In the genomic region with DNA sequence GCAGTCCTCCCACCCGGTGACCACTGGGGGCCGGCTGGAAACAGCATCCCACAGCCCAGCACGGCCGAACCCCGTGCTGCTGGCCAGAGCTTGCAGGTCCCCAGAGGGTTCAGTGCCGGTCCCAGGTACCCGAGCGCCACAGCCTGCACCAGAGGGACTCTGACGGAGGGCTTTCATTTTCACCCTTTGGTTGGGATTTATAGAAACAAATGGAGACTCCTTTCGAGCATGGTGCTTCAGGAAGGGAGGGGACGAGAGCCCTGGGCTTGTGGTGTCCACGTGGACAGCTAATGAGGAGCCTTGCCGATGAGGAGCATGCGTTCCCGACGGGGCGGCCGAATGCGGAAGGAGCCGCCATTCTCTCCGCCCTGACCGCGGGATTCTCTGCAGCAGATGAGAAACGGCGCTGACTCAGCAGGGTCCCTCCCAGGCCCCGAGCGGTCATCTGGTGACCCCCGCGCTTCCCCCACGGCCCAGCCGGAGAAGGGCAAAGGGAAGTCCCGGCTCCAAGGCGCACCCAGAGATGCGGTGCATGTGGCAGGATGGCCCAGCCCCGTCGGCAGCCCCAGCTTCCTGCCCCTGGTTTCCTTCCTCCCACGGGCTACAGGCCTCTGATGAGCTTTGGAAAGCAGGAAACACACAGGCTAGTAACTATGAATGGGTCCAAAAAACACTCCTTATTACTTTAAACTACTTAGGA, we compare ENCODE assay signal across 2 cellular contexts.
TF ChIP-seq lines count a peak whose summit lies in the region.

No MANE protein-coding gene starts in this region.

TF ChIP-seq in liver, 16 proteins besides CTCF, POLR2A, EP300 and RAD21 (continued from another document):
- TF ChIP-seq, protein P1, sequence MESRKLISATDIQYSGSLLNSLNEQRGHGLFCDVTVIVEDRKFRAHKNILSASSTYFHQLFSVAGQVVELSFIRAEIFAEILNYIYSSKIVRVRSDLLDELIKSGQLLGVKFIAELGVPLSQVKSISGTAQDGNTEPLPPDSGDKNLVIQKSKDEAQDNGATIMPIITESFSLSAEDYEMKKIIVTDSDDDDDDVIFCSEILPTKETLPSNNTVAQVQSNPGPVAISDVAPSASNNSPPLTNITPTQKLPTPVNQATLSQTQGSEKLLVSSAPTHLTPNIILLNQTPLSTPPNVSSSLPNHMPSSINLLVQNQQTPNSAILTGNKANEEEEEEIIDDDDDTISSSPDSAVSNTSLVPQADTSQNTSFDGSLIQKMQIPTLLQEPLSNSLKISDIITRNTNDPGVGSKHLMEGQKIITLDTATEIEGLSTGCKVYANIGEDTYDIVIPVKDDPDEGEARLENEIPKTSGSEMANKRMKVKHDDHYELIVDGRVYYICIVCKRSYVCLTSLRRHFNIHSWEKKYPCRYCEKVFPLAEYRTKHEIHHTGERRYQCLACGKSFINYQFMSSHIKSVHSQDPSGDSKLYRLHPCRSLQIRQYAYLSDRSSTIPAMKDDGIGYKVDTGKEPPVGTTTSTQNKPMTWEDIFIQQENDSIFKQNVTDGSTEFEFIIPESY (IDR thresholded peaks at IDR 0.05) = no peak
- peak; percentile 26 for TF ChIP-seq SP1 (IDR thresholded peaks at IDR 0.05)
- TF ChIP-seq EGR1 (IDR thresholded peaks at IDR 0.05; ENCODE audit: low read depth in 2 of 2) = no peak
- TF ChIP-seq TAF1 (conservative IDR thresholded peaks at IDR 0.05) = no peak
- peak; percentile 90 for TF ChIP-seq NR2F2 (IDR thresholded peaks at IDR 0.05)
TF ChIP-seq in liver: peak in this region for 2.

TF ChIP-seq in SK-N-SH, 30 proteins besides CTCF, POLR2A, EP300 and RAD21 (continued from another document):
- TF ChIP-seq, protein P2, sequence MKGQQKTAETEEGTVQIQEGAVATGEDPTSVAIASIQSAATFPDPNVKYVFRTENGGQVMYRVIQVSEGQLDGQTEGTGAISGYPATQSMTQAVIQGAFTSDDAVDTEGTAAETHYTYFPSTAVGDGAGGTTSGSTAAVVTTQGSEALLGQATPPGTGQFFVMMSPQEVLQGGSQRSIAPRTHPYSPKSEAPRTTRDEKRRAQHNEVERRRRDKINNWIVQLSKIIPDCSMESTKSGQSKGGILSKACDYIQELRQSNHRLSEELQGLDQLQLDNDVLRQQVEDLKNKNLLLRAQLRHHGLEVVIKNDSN (IDR thresholded peaks at IDR 0.05; ENCODE audit: borderline replicate concordance, low read depth) = no peak
- TF ChIP-seq, protein P3, sequence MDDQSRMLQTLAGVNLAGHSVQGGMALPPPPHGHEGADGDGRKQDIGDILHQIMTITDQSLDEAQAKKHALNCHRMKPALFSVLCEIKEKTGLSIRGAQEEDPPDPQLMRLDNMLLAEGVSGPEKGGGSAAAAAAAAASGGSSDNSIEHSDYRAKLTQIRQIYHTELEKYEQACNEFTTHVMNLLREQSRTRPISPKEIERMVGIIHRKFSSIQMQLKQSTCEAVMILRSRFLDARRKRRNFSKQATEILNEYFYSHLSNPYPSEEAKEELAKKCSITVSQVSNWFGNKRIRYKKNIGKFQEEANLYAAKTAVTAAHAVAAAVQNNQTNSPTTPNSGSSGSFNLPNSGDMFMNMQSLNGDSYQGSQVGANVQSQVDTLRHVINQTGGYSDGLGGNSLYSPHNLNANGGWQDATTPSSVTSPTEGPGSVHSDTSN (IDR thresholded peaks at IDR 0.05) = no peak
- TF ChIP-seq ELF1 (IDR thresholded peaks at IDR 0.05) (no peak), MXI1 (IDR thresholded peaks at IDR 0.05; ENCODE audit: low read depth, low read length) (no peak), NRF1 (IDR thresholded peaks at IDR 0.05; ENCODE audit: low read depth, low read length) (no peak), SMC3 (IDR thresholded peaks at IDR 0.05; ENCODE audit: low read depth, low read length) (no peak), RFX5 (IDR thresholded peaks at IDR 0.05; ENCODE audit: low read length) (no peak)
- TF ChIP-seq, protein P1 (IDR thresholded peaks at IDR 0.05; ENCODE audit: borderline replicate concordance, low read depth) = no peak
